In the genomic region with DNA sequence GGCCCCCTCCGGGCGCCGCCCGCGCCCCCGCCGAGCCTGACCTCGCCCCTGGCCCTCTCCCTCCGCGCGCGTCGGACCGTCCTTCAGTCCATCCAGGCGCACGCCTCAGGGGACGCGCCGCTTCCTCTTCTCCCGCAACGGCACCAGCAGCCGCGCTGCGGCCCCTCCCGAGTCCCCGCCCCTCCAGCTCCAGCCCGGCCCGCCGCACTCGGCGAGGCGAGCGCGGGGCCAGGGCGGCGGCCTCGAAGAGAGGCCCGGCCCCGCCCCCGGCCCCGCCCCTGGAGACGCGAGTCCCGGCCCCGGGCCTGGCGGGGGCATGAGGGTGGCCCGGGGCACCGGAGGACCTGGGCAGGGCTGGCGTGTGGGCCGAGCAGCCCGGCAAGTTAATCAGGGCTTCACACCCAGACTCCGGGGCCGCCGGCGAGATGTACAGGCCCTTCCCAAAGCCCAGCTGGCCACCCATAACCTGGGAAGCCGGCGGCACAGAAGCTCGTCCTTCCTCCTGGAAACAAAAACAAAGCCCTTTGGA, we compare ENCODE assay signal across 1 cellular context.
A peak's percentile ranks its signal among the peaks of the same experiment; 100 is the strongest.
TF ChIP-seq lines count a peak whose summit lies in the region.

A gene (minus strand): TSS at position 157 of the 529 bp plus-strand sequence. CDS start 1,407 bp downstream, outside the sequence.

TF ChIP-seq in GM23338, 12 proteins besides CTCF, POLR2A, EP300 and RAD21 (continued from another document):
- TF ChIP-seq, protein P1, sequence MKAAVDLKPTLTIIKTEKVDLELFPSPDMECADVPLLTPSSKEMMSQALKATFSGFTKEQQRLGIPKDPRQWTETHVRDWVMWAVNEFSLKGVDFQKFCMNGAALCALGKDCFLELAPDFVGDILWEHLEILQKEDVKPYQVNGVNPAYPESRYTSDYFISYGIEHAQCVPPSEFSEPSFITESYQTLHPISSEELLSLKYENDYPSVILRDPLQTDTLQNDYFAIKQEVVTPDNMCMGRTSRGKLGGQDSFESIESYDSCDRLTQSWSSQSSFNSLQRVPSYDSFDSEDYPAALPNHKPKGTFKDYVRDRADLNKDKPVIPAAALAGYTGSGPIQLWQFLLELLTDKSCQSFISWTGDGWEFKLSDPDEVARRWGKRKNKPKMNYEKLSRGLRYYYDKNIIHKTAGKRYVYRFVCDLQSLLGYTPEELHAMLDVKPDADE (IDR thresholded peaks at IDR 0.05): no peak
- TF ChIP-seq POLR2AphosphoS5 (IDR thresholded peaks at IDR 0.05; ENCODE audit: low read depth): peak; percentile 82
